1 cellular context compared by ENCODE assay signal in genomic region chr20:48769111-48769879, GRCh38.
A peak's percentile ranks its signal among the peaks of the same experiment; 100 is the strongest.
TF ChIP-seq lines count a peak whose summit lies in the region.

No MANE protein-coding gene starts in this region.

TF ChIP-seq in K562, 482 proteins besides CTCF, POLR2A, EP300 and RAD21 (continued from another document and continues in another):
- no peak for TF ChIP-seq SFPQ (IDR thresholded peaks at IDR 0.05; ENCODE audit: low read depth, low read length)
- TF ChIP-seq ZNF12 (CRISPR knock-in tag; IDR thresholded peaks at IDR 0.05) = no peak
- TF ChIP-seq MAFF (IDR thresholded peaks at IDR 0.05; ENCODE audit: low read length) = no peak
- TF ChIP-seq POLR2H (tag; IDR thresholded peaks at IDR 0.05; ENCODE audit: low read depth) = no peak
- no peak for TF ChIP-seq HEY1 (CRISPR knock-in tag; IDR thresholded peaks at IDR 0.05; ENCODE audit: borderline replicate concordance)
- TF ChIP-seq LEF1 (IDR thresholded peaks at IDR 0.05) = no peak; the same call in 1 of the 2 replicates
- TF ChIP-seq ZNF212 (CRISPR knock-in tag; IDR thresholded peaks at IDR 0.05) = no peak
- TF ChIP-seq ZNF77 (CRISPR knock-in tag; IDR thresholded peaks at IDR 0.05) = no peak
- TF ChIP-seq ZC3H8 (IDR thresholded peaks at IDR 0.05) = no peak
- no peak for TF ChIP-seq FOXJ3 (CRISPR knock-in tag; IDR thresholded peaks at IDR 0.05)
- TF ChIP-seq, protein P1, sequence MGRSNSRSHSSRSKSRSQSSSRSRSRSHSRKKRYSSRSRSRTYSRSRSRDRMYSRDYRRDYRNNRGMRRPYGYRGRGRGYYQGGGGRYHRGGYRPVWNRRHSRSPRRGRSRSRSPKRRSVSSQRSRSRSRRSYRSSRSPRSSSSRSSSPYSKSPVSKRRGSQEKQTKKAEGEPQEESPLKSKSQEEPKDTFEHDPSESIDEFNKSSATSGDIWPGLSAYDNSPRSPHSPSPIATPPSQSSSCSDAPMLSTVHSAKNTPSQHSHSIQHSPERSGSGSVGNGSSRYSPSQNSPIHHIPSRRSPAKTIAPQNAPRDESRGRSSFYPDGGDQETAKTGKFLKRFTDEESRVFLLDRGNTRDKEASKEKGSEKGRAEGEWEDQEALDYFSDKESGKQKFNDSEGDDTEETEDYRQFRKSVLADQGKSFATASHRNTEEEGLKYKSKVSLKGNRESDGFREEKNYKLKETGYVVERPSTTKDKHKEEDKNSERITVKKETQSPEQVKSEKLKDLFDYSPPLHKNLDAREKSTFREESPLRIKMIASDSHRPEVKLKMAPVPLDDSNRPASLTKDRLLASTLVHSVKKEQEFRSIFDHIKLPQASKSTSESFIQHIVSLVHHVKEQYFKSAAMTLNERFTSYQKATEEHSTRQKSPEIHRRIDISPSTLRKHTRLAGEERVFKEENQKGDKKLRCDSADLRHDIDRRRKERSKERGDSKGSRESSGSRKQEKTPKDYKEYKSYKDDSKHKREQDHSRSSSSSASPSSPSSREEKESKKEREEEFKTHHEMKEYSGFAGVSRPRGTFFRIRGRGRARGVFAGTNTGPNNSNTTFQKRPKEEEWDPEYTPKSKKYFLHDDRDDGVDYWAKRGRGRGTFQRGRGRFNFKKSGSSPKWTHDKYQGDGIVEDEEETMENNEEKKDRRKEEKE (IDR thresholded peaks at IDR 0.05; ENCODE audit: borderline replicate concordance in 1 of 2, control insufficient read depth in 1 of 2, low read depth in 2 of 2, low read length in 1 of 2) = no peak
- TF ChIP-seq, protein P2, sequence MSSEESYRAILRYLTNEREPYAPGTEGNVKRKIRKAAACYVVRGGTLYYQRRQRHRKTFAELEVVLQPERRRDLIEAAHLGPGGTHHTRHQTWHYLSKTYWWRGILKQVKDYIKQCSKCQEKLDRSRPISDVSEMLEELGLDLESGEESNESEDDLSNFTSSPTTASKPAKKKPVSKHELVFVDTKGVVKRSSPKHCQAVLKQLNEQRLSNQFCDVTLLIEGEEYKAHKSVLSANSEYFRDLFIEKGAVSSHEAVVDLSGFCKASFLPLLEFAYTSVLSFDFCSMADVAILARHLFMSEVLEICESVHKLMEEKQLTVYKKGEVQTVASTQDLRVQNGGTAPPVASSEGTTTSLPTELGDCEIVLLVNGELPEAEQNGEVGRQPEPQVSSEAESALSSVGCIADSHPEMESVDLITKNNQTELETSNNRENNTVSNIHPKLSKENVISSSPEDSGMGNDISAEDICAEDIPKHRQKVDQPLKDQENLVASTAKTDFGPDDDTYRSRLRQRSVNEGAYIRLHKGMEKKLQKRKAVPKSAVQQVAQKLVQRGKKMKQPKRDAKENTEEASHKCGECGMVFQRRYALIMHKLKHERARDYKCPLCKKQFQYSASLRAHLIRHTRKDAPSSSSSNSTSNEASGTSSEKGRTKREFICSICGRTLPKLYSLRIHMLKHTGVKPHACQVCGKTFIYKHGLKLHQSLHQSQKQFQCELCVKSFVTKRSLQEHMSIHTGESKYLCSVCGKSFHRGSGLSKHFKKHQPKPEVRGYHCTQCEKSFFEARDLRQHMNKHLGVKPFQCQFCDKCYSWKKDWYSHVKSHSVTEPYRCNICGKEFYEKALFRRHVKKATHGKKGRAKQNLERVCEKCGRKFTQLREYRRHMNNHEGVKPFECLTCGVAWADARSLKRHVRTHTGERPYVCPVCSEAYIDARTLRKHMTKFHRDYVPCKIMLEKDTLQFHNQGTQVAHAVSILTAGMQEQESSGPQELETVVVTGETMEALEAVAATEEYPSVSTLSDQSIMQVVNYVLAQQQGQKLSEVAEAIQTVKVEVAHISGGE (CRISPR knock-in tag; IDR thresholded peaks at IDR 0.05) = peak in 1 of 3 experiments; percentile 64; a peak in 1 of 6 replicates
- no peak for TF ChIP-seq HES1 (IDR thresholded peaks at IDR 0.05; ENCODE audit: low read depth)
- TF ChIP-seq SMAD1 (IDR thresholded peaks at IDR 0.05; ENCODE audit: low read depth, low read length, partially characterized antibody) = no peak
- TF ChIP-seq RERE (CRISPR knock-in tag; IDR thresholded peaks at IDR 0.05; ENCODE audit: borderline replicate concordance) = no peak
- TF ChIP-seq ETV6 (IDR thresholded peaks at IDR 0.05; ENCODE audit: borderline replicate concordance in 1 of 2, low read depth in 2 of 2, low read length in 1 of 2) = no peak
- TF ChIP-seq ETV6 (CRISPR knock-in tag; IDR thresholded peaks at IDR 0.05; ENCODE audit: borderline replicate concordance) = no peak
- TF ChIP-seq ZNF436 (CRISPR knock-in tag; IDR thresholded peaks at IDR 0.05) = peak; percentile 38; the same call in 1 of the 2 replicates
- TF ChIP-seq SP1 (CRISPR knock-in tag; IDR thresholded peaks at IDR 0.05) = no peak
- TF ChIP-seq, protein P3, sequence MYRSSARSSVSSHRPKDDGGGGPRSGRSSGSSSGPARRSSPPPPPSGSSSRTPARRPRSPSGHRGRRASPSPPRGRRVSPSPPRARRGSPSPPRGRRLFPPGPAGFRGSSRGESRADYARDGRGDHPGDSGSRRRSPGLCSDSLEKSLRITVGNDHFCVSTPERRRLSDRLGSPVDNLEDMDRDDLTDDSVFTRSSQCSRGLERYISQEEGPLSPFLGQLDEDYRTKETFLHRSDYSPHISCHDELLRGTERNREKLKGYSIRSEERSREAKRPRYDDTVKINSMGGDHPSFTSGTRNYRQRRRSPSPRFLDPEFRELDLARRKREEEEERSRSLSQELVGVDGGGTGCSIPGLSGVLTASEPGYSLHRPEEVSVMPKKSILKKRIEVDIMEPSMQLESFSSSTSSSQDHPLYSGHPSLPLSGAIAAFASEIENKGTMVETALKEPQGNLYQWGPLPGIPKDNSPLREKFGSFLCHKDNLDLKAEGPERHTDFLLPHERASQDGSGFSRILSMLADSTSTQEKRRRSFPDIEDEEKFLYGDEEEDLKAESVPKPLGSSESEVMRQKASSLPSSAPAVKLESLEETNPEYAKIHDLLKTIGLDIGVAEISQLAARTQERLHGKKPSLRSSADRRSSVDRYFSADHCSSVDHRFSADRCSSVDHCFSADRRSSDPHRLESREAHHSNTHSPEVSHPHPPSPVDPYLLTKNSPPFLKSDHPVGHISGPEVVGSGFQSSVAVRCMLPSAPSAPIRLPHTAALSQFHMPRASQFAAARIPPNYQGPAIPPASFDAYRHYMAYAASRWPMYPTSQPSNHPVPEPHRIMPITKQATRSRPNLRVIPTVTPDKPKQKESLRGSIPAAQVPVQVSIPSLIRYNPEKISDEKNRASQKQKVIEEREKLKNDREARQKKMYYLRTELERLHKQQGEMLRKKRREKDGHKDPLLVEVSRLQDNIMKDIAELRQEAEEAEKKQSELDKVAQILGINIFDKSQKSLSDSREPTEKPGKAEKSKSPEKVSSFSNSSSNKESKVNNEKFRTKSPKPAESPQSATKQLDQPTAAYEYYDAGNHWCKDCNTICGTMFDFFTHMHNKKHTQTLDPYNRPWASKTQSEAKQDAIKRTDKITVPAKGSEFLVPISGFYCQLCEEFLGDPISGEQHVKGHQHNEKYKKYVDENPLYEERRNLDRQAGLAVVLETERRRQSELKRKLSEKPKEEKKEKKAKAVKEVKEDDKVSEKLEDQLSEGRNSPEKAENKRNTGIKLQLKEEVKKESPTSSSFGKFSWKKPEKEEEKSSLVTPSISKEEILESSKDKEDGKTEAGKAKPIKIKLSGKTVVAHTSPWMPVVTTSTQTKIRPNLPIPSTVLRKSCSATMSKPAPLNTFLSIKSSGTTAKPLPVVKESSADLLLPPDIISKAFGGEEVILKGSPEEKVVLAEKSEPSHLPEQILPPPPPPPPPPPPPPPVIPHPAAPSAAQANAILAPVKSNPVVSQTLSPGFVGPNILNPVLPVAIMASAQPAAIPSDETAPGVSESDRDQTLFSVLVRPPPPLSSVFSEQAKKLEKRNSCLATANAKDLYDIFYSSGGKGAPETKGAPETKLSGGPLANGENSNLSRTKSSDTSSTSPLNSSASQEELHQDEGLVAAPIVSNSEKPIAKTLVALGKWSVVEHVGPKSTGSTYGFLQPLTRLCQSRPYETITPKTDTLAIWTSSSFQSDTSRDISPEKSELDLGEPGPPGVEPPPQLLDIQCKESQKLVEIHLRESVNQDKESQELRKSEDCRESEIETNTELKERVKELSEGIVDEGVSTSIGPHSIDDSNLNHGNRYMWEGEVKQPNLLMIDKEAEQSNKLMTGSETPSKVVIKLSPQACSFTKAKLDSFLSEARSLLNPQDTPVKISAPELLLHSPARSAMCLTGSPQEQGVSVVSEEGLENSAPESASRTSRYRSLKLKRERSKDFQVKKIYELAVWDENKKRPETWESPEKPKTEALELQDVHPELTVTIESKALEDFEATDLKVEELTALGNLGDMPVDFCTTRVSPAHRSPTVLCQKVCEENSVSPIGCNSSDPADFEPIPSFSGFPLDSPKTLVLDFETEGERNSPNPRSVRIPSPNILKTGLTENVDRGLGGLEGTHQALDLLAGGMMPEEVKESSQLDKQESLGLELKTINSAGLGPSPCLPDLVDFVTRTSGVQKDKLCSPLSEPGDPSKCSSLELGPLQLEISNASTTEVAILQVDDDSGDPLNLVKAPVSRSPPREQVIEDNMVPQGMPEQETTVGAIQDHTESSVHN (IDR thresholded peaks at IDR 0.05; ENCODE audit: borderline replicate concordance in 1 of 2, low read depth in 1 of 2) = no peak
- TF ChIP-seq, protein P4, sequence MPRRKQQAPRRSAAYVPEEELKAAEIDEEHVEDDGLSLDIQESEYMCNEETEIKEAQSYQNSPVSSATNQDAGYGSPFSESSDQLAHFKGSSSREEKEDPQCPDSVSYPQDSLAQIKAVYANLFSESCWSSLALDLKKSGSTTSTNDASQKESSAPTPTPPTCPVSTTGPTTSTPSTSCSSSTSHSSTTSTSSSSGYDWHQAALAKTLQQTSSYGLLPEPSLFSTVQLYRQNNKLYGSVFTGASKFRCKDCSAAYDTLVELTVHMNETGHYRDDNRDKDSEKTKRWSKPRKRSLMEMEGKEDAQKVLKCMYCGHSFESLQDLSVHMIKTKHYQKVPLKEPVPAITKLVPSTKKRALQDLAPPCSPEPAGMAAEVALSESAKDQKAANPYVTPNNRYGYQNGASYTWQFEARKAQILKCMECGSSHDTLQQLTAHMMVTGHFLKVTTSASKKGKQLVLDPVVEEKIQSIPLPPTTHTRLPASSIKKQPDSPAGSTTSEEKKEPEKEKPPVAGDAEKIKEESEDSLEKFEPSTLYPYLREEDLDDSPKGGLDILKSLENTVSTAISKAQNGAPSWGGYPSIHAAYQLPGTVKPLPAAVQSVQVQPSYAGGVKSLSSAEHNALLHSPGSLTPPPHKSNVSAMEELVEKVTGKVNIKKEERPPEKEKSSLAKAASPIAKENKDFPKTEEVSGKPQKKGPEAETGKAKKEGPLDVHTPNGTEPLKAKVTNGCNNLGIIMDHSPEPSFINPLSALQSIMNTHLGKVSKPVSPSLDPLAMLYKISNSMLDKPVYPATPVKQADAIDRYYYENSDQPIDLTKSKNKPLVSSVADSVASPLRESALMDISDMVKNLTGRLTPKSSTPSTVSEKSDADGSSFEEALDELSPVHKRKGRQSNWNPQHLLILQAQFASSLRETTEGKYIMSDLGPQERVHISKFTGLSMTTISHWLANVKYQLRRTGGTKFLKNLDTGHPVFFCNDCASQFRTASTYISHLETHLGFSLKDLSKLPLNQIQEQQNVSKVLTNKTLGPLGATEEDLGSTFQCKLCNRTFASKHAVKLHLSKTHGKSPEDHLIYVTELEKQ (CRISPR knock-in tag; IDR thresholded peaks at IDR 0.05) = no peak
